Comparison of ENCODE assay signal across 17 cellular contexts in genomic region chr2:107502463-107503079, GRCh38.
DNase-seq lines count a peak whose midpoint lies in the region; ATAC-seq and TF ChIP-seq lines count a peak whose summit lies in the region.
"Had no signal": no experiment of that assay in that cellular context is flagged by ENCODE, and none has a peak within 500 bp of the region (broad histone marks: within the 10 kb centered on the region; RNA-seq: fewer than 3 reads in every experiment).

No MANE protein-coding gene starts in this region.

- 0 out of 2 replicates have a peak, but pooled peaks cover 7% of the 10 kb centered on the region for H3K27me3 ChIP-seq in HUES64 (ENCODE audit: insufficient read depth, low read length)
- no peaks in the 10 kb centered on the region for H3K27me3 ChIP-seq in smooth muscle cell (ENCODE audit: low read depth)
- H3K27me3 ChIP-seq in adrenal gland, result no peaks in the 10 kb centered on the region
- H3K27me3 ChIP-seq: BE2C had no signal

- TF ChIP-seq CTCF in smooth muscle cell (IDR thresholded peaks at IDR 0.05; ENCODE audit: borderline replicate concordance, insufficient read depth, poor library complexity, severe bottlenecking) (no peak), adrenal gland (IDR thresholded peaks at IDR 0.05) (no peak)

- H3K4me3 ChIP-seq in HUES64 (ENCODE audit: low read length), result no peak overlapping the region
- H3K4me3 ChIP-seq in smooth muscle cell, result no peak overlapping the region
- no peak overlapping the region for H3K4me3 ChIP-seq in adrenal gland

- no peaks in the 10 kb centered on the region for H3F3A ChIP-seq in smooth muscle cell (ENCODE audit: low read depth)

- no peak for ATAC-seq in naive thymus-derived CD8-positive, alpha-beta T cell
- ATAC-seq: T-helper 17 cell had no signal

- no peak for TF ChIP-seq POLR2A in adrenal gland (IDR thresholded peaks at IDR 0.05)

- 30% methylated on average over 2 of the region's 3 CpGs for WGBS in HUES64
- WGBS in smooth muscle cell (ENCODE audit: low lambda C conversion rate), result 48% methylated on average over 3 of the region's 3 CpGs
- 35 to 53% (median 48%) methylated on average over 3 of the region's 3 CpGs for WGBS in adrenal gland, 4 donors

- H3K9me3 ChIP-seq in HUES64 (ENCODE audit: insufficient read depth, low read depth, low read length), result no peaks in the 10 kb centered on the region
- no peaks in the 10 kb centered on the region for H3K9me3 ChIP-seq in smooth muscle cell (replicated peaks; ENCODE audit: low read depth)
- no peaks in the 10 kb centered on the region for H3K9me3 ChIP-seq in adrenal gland (replicated peaks in 1 of 3)
- H3K9me3 ChIP-seq: BE2C had no signal

- peak; percentile 49 for DNase-seq in NCI-H345 treated with DMSO at 0.1 percent for 48 hours (lab: John Stamatoyannopoulos, UW; ENCODE audit: unreplicated experiment)
- peak; percentile 30 for DNase-seq in iPS DF 19.7 (ENCODE audit: low read depth, low spot score)
- no peak for DNase-seq in smooth muscle cell (lab: John Stamatoyannopoulos, UW; ENCODE audit: unreplicated experiment)
- DNase-seq in NCI-H2196 (lab: John Stamatoyannopoulos, UW; ENCODE audit: unreplicated experiment), result no peak
- DNase-seq in naive thymus-derived CD8-positive, alpha-beta T cell, result no peak
- no peak for DNase-seq in adrenal gland
- DNase-seq: BE2C; Calu3; CD4-positive, alpha-beta T cell; DMS79 treated with DMSO at 0.1 percent for 48 hours; GF-D8; NCI-H1436; NCI-H2029; NCI-H526; T-helper 17 cell had no signal

- peak overlapping the region; percentile 54; the same call in 1 of the 2 replicates for H3K27ac ChIP-seq in HUES64 (ENCODE audit: low read depth, low read length)
- no peak overlapping the region for H3K27ac ChIP-seq in smooth muscle cell (ENCODE audit: low read depth)
- H3K27ac ChIP-seq in adrenal gland, result no peak overlapping the region
- H3K27ac ChIP-seq: RWPE1 had no signal

- no peaks in the 10 kb centered on the region for H3K79me2 ChIP-seq in smooth muscle cell (ENCODE audit: low read depth)

- H3K4me3 Mint-ChIP-seq in naive thymus-derived CD8-positive, alpha-beta T cell, result no peak overlapping the region
- H3K4me3 Mint-ChIP-seq: CD4-positive, alpha-beta T cell; T-helper 17 cell had no signal

- no peaks in the 10 kb centered on the region for H3K36me3 Mint-ChIP-seq in naive thymus-derived CD8-positive, alpha-beta T cell

- H3K4me1 ChIP-seq in HUES64 (ENCODE audit: insufficient read depth, low read length) (peaks cover 41% of the 10 kb centered on the region), smooth muscle cell (ENCODE audit: low read depth) (peaks cover 18% of the 10 kb centered on the region), adrenal gland (replicated peaks in 1 of 2) (no peaks in the 10 kb centered on the region)
- H3K4me1 ChIP-seq: BE2C had no signal

- H3K27me3 Mint-ChIP-seq in naive thymus-derived CD8-positive, alpha-beta T cell, result no peaks in the 10 kb centered on the region
- H3K27me3 Mint-ChIP-seq: CD4-positive, alpha-beta T cell; T-helper 17 cell had no signal

- POLR2A ChIA-PET in naive thymus-derived CD8-positive, alpha-beta T cell (lab: Charles Lee), result no interaction called here

- H3K36me3 ChIP-seq in HUES64 (ENCODE audit: insufficient read depth, low read length) (no peaks in the 10 kb centered on the region), smooth muscle cell (ENCODE audit: low read depth) (no peaks in the 10 kb centered on the region), adrenal gland (replicated peaks in 1 of 2) (no peaks in the 10 kb centered on the region)
- H3K36me3 ChIP-seq: BE2C had no signal

- no peaks in the 10 kb centered on the region for H4K20me1 ChIP-seq in smooth muscle cell (ENCODE audit: low read depth)

- no peak overlapping the region for H3K4me2 ChIP-seq in smooth muscle cell

- peak overlapping the region; percentile 39 for H2AFZ ChIP-seq in smooth muscle cell (ENCODE audit: low read depth)

- peaks cover 0 to 8% (median 0%) of the 10 kb centered on the region in 9 donors for H3K9me3 Mint-ChIP-seq in naive thymus-derived CD8-positive, alpha-beta T cell

- intact Hi-C loops in adrenal gland (cut with DNase I), result no loop called here

- H3K4me1 Mint-ChIP-seq in naive thymus-derived CD8-positive, alpha-beta T cell, result no peaks in the 10 kb centered on the region
- H3K4me1 Mint-ChIP-seq: T-helper 17 cell had no signal

- H3K9ac ChIP-seq in HUES64 (ENCODE audit: low read depth, low read length) (0 out of 2 replicates have a peak overlapping the region, but pooled peaks have one; percentile 18), smooth muscle cell (ENCODE audit: low read depth) (no peak overlapping the region)

- no peak overlapping the region for H3K27ac Mint-ChIP-seq in naive thymus-derived CD8-positive, alpha-beta T cell
- H3K27ac Mint-ChIP-seq: CD4-positive, alpha-beta T cell; T-helper 17 cell had no signal

Comparison
In these comparisons a context has a peak if more than half of its experiments do, and no peak if none do; other contexts are left out.
1. DNase-seq: peak in NCI-H345 treated with DMSO at 0.1 percent for 48 hours (single experiment) and iPS DF 19.7 (single experiment); none in smooth muscle cell (single experiment), NCI-H2196 (single experiment), naive thymus-derived CD8-positive, alpha-beta T cell (0 of 10) and adrenal gland (0 of 7).